Comparison of ENCODE assay signal across 26 cellular contexts in the genomic region with DNA sequence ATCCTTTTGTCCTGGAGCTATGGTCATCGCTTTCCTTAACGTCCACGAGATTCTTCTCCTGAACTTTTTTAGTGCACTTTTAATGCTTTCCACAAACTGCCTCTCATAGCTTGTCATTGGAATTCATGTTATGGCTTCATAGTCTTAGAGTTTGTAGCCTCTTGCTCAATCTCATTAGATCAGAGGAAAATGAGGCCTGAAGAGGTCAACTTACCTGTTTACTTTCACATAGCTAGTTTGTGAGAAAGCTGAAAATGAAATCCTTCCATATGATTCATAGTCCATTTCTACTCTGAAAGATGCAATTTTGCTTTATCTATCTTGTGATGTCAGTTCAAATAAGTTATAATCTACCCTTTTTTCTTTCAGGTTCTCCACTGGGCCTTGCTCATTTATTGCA.
DNase-seq lines count a peak whose midpoint lies in the region; ATAC-seq, FAIRE-seq and TF ChIP-seq lines count a peak whose summit lies in the region.
"Had no signal": no experiment of that assay in that cellular context is flagged by ENCODE, and none has a peak within 500 bp of the region (broad histone marks: within the 10 kb centered on the region; RNA-seq: fewer than 3 reads in every experiment).

No MANE protein-coding gene starts in this region.

- H3K9me3 ChIP-seq in RWPE2 (ENCODE audit: severe bottlenecking) (no peaks in the 10 kb centered on the region), smooth muscle cell (replicated peaks; ENCODE audit: low read depth) (peaks cover under 1% of the 10 kb centered on the region)
- H3K9me3 ChIP-seq: psoas muscle had no signal

- H3K79me2 ChIP-seq in smooth muscle cell (ENCODE audit: low read depth): no peaks in the 10 kb centered on the region

- H3K4me3 ChIP-seq in RWPE2 (ENCODE audit: severe bottlenecking): no peak overlapping the region
- H3K4me3 ChIP-seq in epithelial cell of esophagus (ENCODE audit: low read length): no peak overlapping the region
- H3K4me3 ChIP-seq in smooth muscle cell: no peak overlapping the region
- H3K4me3 ChIP-seq: esophagus squamous epithelium, psoas muscle had no signal

- TF ChIP-seq CTCF in RWPE2 (IDR thresholded peaks at IDR 0.05; ENCODE audit: poor library complexity, severe bottlenecking) (no peak), epithelial cell of esophagus (IDR thresholded peaks at IDR 0.05; ENCODE audit: insufficient read depth, low read depth, low read length, missing control alignments) (no peak), smooth muscle cell (IDR thresholded peaks at IDR 0.05; ENCODE audit: borderline replicate concordance, insufficient read depth, poor library complexity, severe bottlenecking) (no peak)

- H3K4me1 ChIP-seq in RWPE2 (ENCODE audit: insufficient read depth, poor library complexity, severe bottlenecking) (peaks cover 15% of the 10 kb centered on the region), smooth muscle cell (ENCODE audit: low read depth) (no peaks in the 10 kb centered on the region)
- H3K4me1 ChIP-seq: esophagus squamous epithelium, psoas muscle had no signal

- WGBS in smooth muscle cell (ENCODE audit: low lambda C conversion rate): 91% methylated on average over 3 of the region's 3 CpGs

- H4K20me1 ChIP-seq in smooth muscle cell (ENCODE audit: low read depth): no peaks in the 10 kb centered on the region

- H3F3A ChIP-seq in smooth muscle cell (ENCODE audit: low read depth): no peaks in the 10 kb centered on the region

- DNase-seq in SIG-M5 treated with dmso at 0.1 percent for 504 hours (lab: John Stamatoyannopoulos, UW; ENCODE audit: unreplicated experiment) (peak; percentile 0), SIG-M5 (lab: John Stamatoyannopoulos, UW) (no peak), RWPE2 (ENCODE audit: low spot score) (no peak), epithelial cell of esophagus (ENCODE audit: low read depth) (peak; percentile 75), smooth muscle cell (lab: John Stamatoyannopoulos, UW; ENCODE audit: unreplicated experiment) (no peak), HUDEP-2 (lab: John Stamatoyannopoulos, UW; ENCODE audit: unreplicated experiment in 76 of 76) (no peak), HTR-8/SVneo (ENCODE audit: insufficient read length, low spot score) (no peak)
- DNase-seq in activated T-cell treated with anti-CD3 and anti-CD28 coated beads, Interleukin-2, amount 50 U/mL, for 48 hours: no peak
- DNase-seq: activated CD4-positive, alpha-beta T cell treated with anti-CD3 and anti-CD28 coated beads for 48 hours; activated effector memory CD4-positive, alpha-beta T cell treated with Interleukin-2 at 50 U/mL for 16 hours; anterior cingulate cortex; esophagus squamous epithelium; GDM1; left cardiac atrium; NCI-H1436; NCI-H2081; NCI-H2227 treated with DMSO at 0.1 percent for 48 hours; NCI-H774; psoas muscle; stimulated activated naive B cell treated with anti-CD40 and anti-IgM and Interleukin-4, amounts not matched to agents 10 μg/mL and 1 μg/mL and 100 μg/mL, for 72 hours; substantia nigra; T1000 had no signal

- H3K27ac ChIP-seq in RWPE2 (ENCODE audit: poor library complexity, severe bottlenecking) (peak overlapping the region; percentile 49), smooth muscle cell (ENCODE audit: low read depth) (peak overlapping the region; percentile 35)
- H3K27ac ChIP-seq: 22Rv1, esophagus squamous epithelium, psoas muscle had no signal

- H3K27me3 ChIP-seq in RWPE2 (ENCODE audit: insufficient read depth, poor library complexity, severe bottlenecking) (no peaks in the 10 kb centered on the region), smooth muscle cell (ENCODE audit: low read depth) (no peaks in the 10 kb centered on the region)
- H3K27me3 ChIP-seq: esophagus squamous epithelium had no signal

- no peak overlapping the region for H3K9ac ChIP-seq in smooth muscle cell (ENCODE audit: low read depth)

- peak; percentile 93 for ATAC-seq in RWPE2 (ENCODE audit: low read depth)
- ATAC-seq: natural killer cell treated with Interleukin-12 subunit alpha and Interleukin-12 subunit beta and Interleukin-15 and Interleukin-18, amount 100 ng/mL, for 72 hours; psoas muscle; stimulated activated naive B cell treated with anti-CD40 and anti-IgM and Interleukin-4, amounts not matched to agents 10 μg/mL and 1 μg/mL and 100 μg/mL, for 72 hours had no signal

- H2AFZ ChIP-seq in smooth muscle cell (ENCODE audit: low read depth): peak overlapping the region; percentile 41

- no peak overlapping the region for H3K4me2 ChIP-seq in smooth muscle cell

- H3K36me3 ChIP-seq in RWPE2 (ENCODE audit: low read depth) (no peaks in the 10 kb centered on the region), smooth muscle cell (ENCODE audit: low read depth) (no peaks in the 10 kb centered on the region)
- H3K36me3 ChIP-seq: esophagus squamous epithelium had no signal

- no peak for FAIRE-seq in HTR-8/SVneo (lab: Jason Lieb, UNC)
- FAIRE-seq: frontal cortex, RCC 7860 had no signal

Comparison
In these comparisons a context has a peak if more than half of its experiments do, and no peak if none do; other contexts are left out.
1. DNase-seq: peak in SIG-M5 treated with dmso at 0.1 percent for 504 hours (single experiment) and epithelial cell of esophagus (single experiment); none in SIG-M5 (single experiment), RWPE2 (single experiment), smooth muscle cell (single experiment), HUDEP-2 (0 of 76), HTR-8/SVneo (single experiment) and activated T-cell treated with anti-CD3 and anti-CD28 coated beads, Interleukin-2, amount 50 U/mL, for 48 hours (0 of 2).